8 cellular contexts compared by ENCODE assay signal in the genomic region with DNA sequence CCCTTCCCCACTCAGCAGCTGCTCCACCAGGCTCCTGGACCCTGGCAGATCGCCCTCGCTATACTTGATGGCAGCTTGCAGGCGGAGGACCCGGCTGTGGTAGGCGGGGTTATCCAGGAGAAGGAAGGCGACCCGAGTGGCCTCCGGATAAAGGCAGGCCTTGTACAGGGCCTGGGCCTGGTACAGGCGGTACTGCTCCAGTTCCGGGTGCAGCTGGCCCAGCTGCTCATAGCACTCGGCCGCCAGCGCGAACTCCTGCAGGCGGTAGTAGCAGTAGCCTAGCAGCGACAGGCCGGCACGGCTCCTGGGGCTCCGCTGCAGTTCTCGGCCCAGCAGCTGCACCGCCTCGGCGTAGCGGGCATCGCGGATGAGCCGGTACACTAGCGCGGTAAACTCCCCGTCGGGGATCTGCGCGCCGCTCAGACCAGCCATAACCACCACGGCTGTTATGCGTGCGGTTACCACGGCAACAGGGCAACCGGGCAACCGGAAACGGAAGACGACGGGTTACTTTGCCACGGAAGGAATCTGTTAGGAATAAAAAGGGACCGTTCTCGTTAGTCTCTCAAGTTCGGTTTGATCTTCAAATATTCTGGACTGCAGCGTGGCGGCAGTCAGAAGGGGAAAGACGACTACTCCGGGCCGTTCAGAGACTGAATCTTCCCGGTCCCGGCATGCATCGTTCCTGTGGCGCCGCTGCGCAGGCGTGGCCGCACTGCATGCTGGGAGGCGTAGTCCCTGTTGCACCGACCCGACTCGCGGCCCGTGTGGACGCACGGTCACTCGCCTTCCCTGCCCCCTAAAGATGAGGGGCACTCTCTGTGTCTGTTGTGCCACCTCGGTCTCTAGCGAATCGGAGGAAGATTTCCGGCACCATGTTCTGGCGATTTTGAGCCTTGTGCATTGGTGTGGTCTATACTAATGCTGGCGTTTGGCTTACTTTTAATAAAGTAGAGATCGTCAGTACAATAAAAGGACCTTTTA.
DNase-seq lines count a peak whose midpoint lies in the region; ATAC-seq and TF ChIP-seq lines count a peak whose summit lies in the region.

No MANE protein-coding gene starts in this region.

- DNase-seq in CD14-positive monocyte (ENCODE audit: low spot score) (peak; percentile 89), NCI-H82 (lab: John Stamatoyannopoulos, UW) (peak; percentile 95), lower leg skin (ENCODE audit: low spot score in 2 of 2) (peak; percentile 90 to 98)
- DNase-seq in activated CD4-positive, alpha-beta memory T cell treated with anti-CD3 and anti-CD28 coated beads, Interleukin-2, amount 10 ng/mL, durations not matched to agents 7 days and 5 days: peak; percentile 92
- peak; percentile 82 to 83 for DNase-seq in stimulated activated CD4-positive, alpha-beta T cell treated with anti-CD3 and anti-CD28 coated beads, Interleukin-4, amount 100 ng/mL, for 4 hours

- CTCF ChIA-PET in activated CD4-positive, alpha-beta memory T cell treated with anti-CD3 and anti-CD28 coated beads, Interleukin-2, amount 10 ng/mL, durations not matched to agents 7 days and 5 days (lab: Charles Lee): interaction anchor here (1.9 kb wide), 1 partner anchor 141 kb away, joined by 4 read pairs; no protein-coding TSS in a partner anchor

- H3K27me3 Mint-ChIP-seq in CD14-positive monocyte (ENCODE audit: low read depth in 3 of 3): peaks cover 0 to 4% (median 0%) of the 10 kb centered on the region in 3 donors
- peaks cover 14% of the 10 kb centered on the region for H3K27me3 Mint-ChIP-seq in activated CD4-positive, alpha-beta memory T cell treated with anti-CD3 and anti-CD28 coated beads, Interleukin-2, amount 10 ng/mL, durations not matched to agents 7 days and 5 days

- peak overlapping the region; percentile 97 to 100 (median 99) for H3K27ac Mint-ChIP-seq in CD14-positive monocyte
- H3K27ac Mint-ChIP-seq in activated CD4-positive, alpha-beta memory T cell treated with anti-CD3 and anti-CD28 coated beads, Interleukin-2, amount 10 ng/mL, durations not matched to agents 7 days and 5 days: peak overlapping the region; percentile 87

- peak overlapping the region; percentile 87 to 96 for H3K9ac ChIP-seq in duodenal mucosa (ENCODE audit: low read depth in 1 of 2, low read length in 2 of 2)

- intact Hi-C loops in CD14-positive monocyte (cut with micrococcal nuclease): loop anchor here (2.0 to 10.0 kb wide), 5 partner anchors 66 to 454 kb away; a partner anchor contains a TSS
- intact Hi-C loops in lower leg skin (cut with DNase I; ENCODE audit: low total_unique reads): no loop called here

- no peaks in the 10 kb centered on the region for H3K36me3 Mint-ChIP-seq in CD14-positive monocyte
- H3K36me3 Mint-ChIP-seq in activated CD4-positive, alpha-beta memory T cell treated with anti-CD3 and anti-CD28 coated beads, Interleukin-2, amount 10 ng/mL, durations not matched to agents 7 days and 5 days (ENCODE audit: low read depth): no peaks in the 10 kb centered on the region

- no peaks in the 10 kb centered on the region for H3K36me3 ChIP-seq in duodenal mucosa (ENCODE audit: control insufficient read depth in 1 of 2, insufficient read depth in 2 of 2, low read length in 2 of 2)

- H3K4me3 Mint-ChIP-seq in CD14-positive monocyte: peak overlapping the region; percentile 84 to 97
- H3K4me3 Mint-ChIP-seq in activated CD4-positive, alpha-beta memory T cell treated with anti-CD3 and anti-CD28 coated beads, Interleukin-2, amount 10 ng/mL, durations not matched to agents 7 days and 5 days: peak overlapping the region; percentile 83

- ATAC-seq in GM19395 (IDR thresholded peaks at IDR 0.05; ENCODE audit: unreplicated experiment) (peak; percentile 98), HG03558 (IDR thresholded peaks at IDR 0.05; ENCODE audit: extremely low read depth, unreplicated experiment) (peak; percentile 86)

- no peaks in the 10 kb centered on the region for H3K27me3 ChIP-seq in duodenal mucosa (ENCODE audit: control insufficient read depth in 1 of 2, insufficient read depth in 2 of 2, low read length in 2 of 2)

- H3K27ac ChIP-seq in duodenal mucosa (ENCODE audit: low read depth, low read length): peak overlapping the region; percentile 96

- peaks cover 3% of the 10 kb centered on the region for H3K4me1 Mint-ChIP-seq in CD14-positive monocyte
- peaks cover 6% of the 10 kb centered on the region for H3K4me1 Mint-ChIP-seq in activated CD4-positive, alpha-beta memory T cell treated with anti-CD3 and anti-CD28 coated beads, Interleukin-2, amount 10 ng/mL, durations not matched to agents 7 days and 5 days

- TF ChIP-seq POLR2A in lower leg skin (IDR thresholded peaks at IDR 0.05): no peak

- H3K9me3 ChIP-seq in duodenal mucosa (ENCODE audit: control insufficient read depth in 1 of 2, low read length in 2 of 2): no peaks in the 10 kb centered on the region

- peaks cover 4 to 7% of the 10 kb centered on the region in 2 donors for H3K4me1 ChIP-seq in duodenal mucosa (ENCODE audit: control insufficient read depth in 1 of 2, insufficient read depth in 2 of 2, low read length in 2 of 2)

- peak overlapping the region; percentile 94 to 98 for H3K4me3 ChIP-seq in duodenal mucosa (ENCODE audit: low read depth in 1 of 2, low read length in 2 of 2)
- peak overlapping the region; percentile 60 for H3K4me3 ChIP-seq in lower leg skin (ENCODE audit: low read depth, poor library complexity, severe bottlenecking)

- TF ChIP-seq CTCF in CD14-positive monocyte (IDR thresholded peaks at IDR 0.05) (no peak), lower leg skin (IDR thresholded peaks at IDR 0.05) (no peak)

- POLR2A ChIA-PET in activated CD4-positive, alpha-beta memory T cell treated with anti-CD3 and anti-CD28 coated beads, Interleukin-2, amount 10 ng/mL, durations not matched to agents 7 days and 5 days (lab: Charles Lee): interaction anchor here (1.2 to 1.3 kb wide), 2 partner anchors 67 to 226 kb away, joined by 3 to 4 read pairs; a partner anchor contains a TSS

- H3K9me3 Mint-ChIP-seq in CD14-positive monocyte: peaks cover 0 to 4% (median 0%) of the 10 kb centered on the region in 7 donors
- no peaks in the 10 kb centered on the region for H3K9me3 Mint-ChIP-seq in activated CD4-positive, alpha-beta memory T cell treated with anti-CD3 and anti-CD28 coated beads, Interleukin-2, amount 10 ng/mL, durations not matched to agents 7 days and 5 days

- 5 to 10% methylated on average over 43 to 72 of the region's 76 CpGs for WGBS in lower leg skin, 2 donors

Comparison
In these comparisons a context has a peak if more than half of its experiments do, and no peak if none do; other contexts are left out.
1. Peak in every context shown above with its lines: DNase-seq, ATAC-seq, H3K4me3 ChIP-seq and H3K27ac ChIP-seq.